1 cellular context compared by ENCODE assay signal in the genomic region with DNA sequence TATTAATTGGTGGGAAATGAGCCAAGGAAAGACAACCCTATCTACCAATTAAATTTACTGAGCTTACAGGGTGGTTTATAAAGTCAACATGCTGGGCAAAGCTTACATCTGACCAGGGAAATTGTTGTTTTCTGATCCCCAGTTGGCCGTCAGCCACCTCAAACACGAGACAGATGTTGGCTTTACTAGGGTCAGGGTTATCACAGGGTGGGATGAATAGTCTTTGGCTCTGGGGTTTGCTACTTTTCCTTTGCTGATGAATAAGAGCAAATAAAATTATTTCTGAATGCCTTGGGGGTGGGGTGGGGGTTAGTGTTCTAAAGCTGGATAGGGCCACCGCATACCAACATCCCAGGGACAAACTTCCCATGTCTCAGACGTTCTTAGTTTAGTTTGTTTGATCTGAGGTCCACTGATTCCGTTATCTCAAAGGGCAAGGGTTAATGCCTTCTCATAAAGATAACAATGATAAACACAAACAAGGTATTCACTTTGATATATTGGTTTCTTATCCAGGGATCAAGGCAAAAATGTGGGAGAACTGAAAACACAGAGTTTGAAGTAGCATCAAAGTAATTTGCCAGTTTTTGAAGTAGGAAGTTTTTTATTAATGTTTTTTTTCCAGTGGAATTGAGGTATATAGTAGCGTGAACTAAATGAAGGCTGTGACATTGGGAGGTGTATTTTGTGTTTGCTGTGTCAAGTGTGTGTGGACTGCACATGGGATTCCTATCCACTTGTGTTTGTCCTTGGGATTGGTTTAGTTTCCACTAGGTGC.
TF ChIP-seq lines count a peak whose summit lies in the region.

No MANE protein-coding gene starts in this region.

TF ChIP-seq in HEK293, 187 proteins besides CTCF, POLR2A, EP300 and RAD21 (continued from another document and continues in another):
- TF ChIP-seq, protein P1, sequence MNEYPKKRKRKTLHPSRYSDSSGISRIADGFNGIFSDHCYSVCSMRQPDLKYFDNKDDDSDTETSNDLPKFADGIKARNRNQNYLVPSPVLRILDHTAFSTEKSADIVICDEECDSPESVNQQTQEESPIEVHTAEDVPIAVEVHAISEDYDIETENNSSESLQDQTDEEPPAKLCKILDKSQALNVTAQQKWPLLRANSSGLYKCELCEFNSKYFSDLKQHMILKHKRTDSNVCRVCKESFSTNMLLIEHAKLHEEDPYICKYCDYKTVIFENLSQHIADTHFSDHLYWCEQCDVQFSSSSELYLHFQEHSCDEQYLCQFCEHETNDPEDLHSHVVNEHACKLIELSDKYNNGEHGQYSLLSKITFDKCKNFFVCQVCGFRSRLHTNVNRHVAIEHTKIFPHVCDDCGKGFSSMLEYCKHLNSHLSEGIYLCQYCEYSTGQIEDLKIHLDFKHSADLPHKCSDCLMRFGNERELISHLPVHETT (tag by site-specific recombination; IDR thresholded peaks at IDR 0.05): no peak
- TF ChIP-seq ZNF416 (tag by site-specific recombination; IDR thresholded peaks at IDR 0.05) (no peak), ZSCAN23 (tag by site-specific recombination; IDR thresholded peaks at IDR 0.05) (no peak), ZNF114 (tag by site-specific recombination; IDR thresholded peaks at IDR 0.05) (no peak), ATF2 (tag by site-specific recombination; IDR thresholded peaks at IDR 0.05; ENCODE audit: low read depth) (peak; percentile 32; the same call in 1 of the 2 replicates), ZBTB21 (tag by site-specific recombination; IDR thresholded peaks at IDR 0.05) (no peak), ZNF621 (tag by site-specific recombination; IDR thresholded peaks at IDR 0.05) (no peak), ZNF391 (tag by site-specific recombination; IDR thresholded peaks at IDR 0.05; ENCODE audit: borderline replicate concordance, low read depth) (no peak), GLIS2 (tag by site-specific recombination; IDR thresholded peaks at IDR 0.05) (peak; percentile 38), ZNF350 (tag by site-specific recombination; IDR thresholded peaks at IDR 0.05) (no peak), ZNF37A (tag by site-specific recombination; IDR thresholded peaks at IDR 0.05) (peak; percentile 54; the same call in 1 of the 2 replicates), ZNF830 (tag by site-specific recombination; IDR thresholded peaks at IDR 0.05; ENCODE audit: low read depth) (no peak), ZNF239 (tag by site-specific recombination; IDR thresholded peaks at IDR 0.05) (no peak), TRIM28 (IDR thresholded peaks at IDR 0.05; ENCODE audit: borderline replicate concordance, low read length) (peak; percentile 73; the same call in 1 of the 2 replicates), ZNF248 (tag by site-specific recombination; IDR thresholded peaks at IDR 0.05) (no peak), ZNF585B (tag by site-specific recombination; IDR thresholded peaks at IDR 0.05) (no peak), KLF8 (tag by site-specific recombination; IDR thresholded peaks at IDR 0.05) (no peak), ZBTB8A (tag by site-specific recombination; IDR thresholded peaks at IDR 0.05) (peak; percentile 39; the same call in 1 of the 2 replicates), ZNF747 (tag by site-specific recombination; IDR thresholded peaks at IDR 0.05) (no peak), ZNF510 (tag by site-specific recombination; IDR thresholded peaks at IDR 0.05; ENCODE audit: insufficient replicate concordance) (no peak), ZSCAN30 (tag by site-specific recombination; IDR thresholded peaks at IDR 0.05) (peak; percentile 27; the same call in 1 of the 2 replicates), ZNF529 (tag by site-specific recombination; IDR thresholded peaks at IDR 0.05; ENCODE audit: insufficient replicate concordance) (peak; percentile 38), BCL11A (tag by site-specific recombination; IDR thresholded peaks at IDR 0.05; ENCODE audit: low read depth) (no peak; the same call in 1 of the 2 replicates), ZNF324 (tag by site-specific recombination; IDR thresholded peaks at IDR 0.05) (no peak), ZNF18 (tag by site-specific recombination; IDR thresholded peaks at IDR 0.05) (peak; percentile 76), ZNF19 (tag by site-specific recombination; IDR thresholded peaks at IDR 0.05; ENCODE audit: low read depth) (no peak), SALL2 (tag by site-specific recombination; IDR thresholded peaks at IDR 0.05; ENCODE audit: borderline replicate concordance) (no peak), ZIC2 (tag by site-specific recombination; IDR thresholded peaks at IDR 0.05) (peak; percentile 69; the same call in 1 of the 2 replicates), ZXDB (tag by site-specific recombination; IDR thresholded peaks at IDR 0.05) (peak; percentile 95), BCL11B (tag by site-specific recombination; IDR thresholded peaks at IDR 0.05; ENCODE audit: low read depth) (no peak), ZNF433 (tag by site-specific recombination; IDR thresholded peaks at IDR 0.05; ENCODE audit: low read depth) (no peak), KLF16 (tag by site-specific recombination; IDR thresholded peaks at IDR 0.05) (no peak; the same call in 1 of the 2 replicates), ZNF202 (tag by site-specific recombination; IDR thresholded peaks at IDR 0.05; ENCODE audit: borderline replicate concordance) (no peak), ZNF23 (tag by site-specific recombination; IDR thresholded peaks at IDR 0.05; ENCODE audit: borderline replicate concordance) (no peak), ZNF629 (tag by site-specific recombination; IDR thresholded peaks at IDR 0.05) (peak; percentile 75), ZNF549 (tag by site-specific recombination; IDR thresholded peaks at IDR 0.05) (no peak)
- TF ChIP-seq, protein P2, sequence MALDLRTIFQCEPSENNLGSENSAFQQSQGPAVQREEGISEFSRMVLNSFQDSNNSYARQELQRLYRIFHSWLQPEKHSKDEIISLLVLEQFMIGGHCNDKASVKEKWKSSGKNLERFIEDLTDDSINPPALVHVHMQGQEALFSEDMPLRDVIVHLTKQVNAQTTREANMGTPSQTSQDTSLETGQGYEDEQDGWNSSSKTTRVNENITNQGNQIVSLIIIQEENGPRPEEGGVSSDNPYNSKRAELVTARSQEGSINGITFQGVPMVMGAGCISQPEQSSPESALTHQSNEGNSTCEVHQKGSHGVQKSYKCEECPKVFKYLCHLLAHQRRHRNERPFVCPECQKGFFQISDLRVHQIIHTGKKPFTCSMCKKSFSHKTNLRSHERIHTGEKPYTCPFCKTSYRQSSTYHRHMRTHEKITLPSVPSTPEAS (tag by site-specific recombination; IDR thresholded peaks at IDR 0.05): no peak
- TF ChIP-seq, protein P3, sequence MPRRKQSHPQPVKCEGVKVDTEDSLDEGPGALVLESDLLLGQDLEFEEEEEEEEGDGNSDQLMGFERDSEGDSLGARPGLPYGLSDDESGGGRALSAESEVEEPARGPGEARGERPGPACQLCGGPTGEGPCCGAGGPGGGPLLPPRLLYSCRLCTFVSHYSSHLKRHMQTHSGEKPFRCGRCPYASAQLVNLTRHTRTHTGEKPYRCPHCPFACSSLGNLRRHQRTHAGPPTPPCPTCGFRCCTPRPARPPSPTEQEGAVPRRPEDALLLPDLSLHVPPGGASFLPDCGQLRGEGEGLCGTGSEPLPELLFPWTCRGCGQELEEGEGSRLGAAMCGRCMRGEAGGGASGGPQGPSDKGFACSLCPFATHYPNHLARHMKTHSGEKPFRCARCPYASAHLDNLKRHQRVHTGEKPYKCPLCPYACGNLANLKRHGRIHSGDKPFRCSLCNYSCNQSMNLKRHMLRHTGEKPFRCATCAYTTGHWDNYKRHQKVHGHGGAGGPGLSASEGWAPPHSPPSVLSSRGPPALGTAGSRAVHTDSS (tag by site-specific recombination; IDR thresholded peaks at IDR 0.05): peak; percentile 16; the same call in 1 of the 2 replicates
- TF ChIP-seq, protein P4, sequence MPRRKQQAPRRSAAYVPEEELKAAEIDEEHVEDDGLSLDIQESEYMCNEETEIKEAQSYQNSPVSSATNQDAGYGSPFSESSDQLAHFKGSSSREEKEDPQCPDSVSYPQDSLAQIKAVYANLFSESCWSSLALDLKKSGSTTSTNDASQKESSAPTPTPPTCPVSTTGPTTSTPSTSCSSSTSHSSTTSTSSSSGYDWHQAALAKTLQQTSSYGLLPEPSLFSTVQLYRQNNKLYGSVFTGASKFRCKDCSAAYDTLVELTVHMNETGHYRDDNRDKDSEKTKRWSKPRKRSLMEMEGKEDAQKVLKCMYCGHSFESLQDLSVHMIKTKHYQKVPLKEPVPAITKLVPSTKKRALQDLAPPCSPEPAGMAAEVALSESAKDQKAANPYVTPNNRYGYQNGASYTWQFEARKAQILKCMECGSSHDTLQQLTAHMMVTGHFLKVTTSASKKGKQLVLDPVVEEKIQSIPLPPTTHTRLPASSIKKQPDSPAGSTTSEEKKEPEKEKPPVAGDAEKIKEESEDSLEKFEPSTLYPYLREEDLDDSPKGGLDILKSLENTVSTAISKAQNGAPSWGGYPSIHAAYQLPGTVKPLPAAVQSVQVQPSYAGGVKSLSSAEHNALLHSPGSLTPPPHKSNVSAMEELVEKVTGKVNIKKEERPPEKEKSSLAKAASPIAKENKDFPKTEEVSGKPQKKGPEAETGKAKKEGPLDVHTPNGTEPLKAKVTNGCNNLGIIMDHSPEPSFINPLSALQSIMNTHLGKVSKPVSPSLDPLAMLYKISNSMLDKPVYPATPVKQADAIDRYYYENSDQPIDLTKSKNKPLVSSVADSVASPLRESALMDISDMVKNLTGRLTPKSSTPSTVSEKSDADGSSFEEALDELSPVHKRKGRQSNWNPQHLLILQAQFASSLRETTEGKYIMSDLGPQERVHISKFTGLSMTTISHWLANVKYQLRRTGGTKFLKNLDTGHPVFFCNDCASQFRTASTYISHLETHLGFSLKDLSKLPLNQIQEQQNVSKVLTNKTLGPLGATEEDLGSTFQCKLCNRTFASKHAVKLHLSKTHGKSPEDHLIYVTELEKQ (tag by site-specific recombination; IDR thresholded peaks at IDR 0.05; ENCODE audit: borderline replicate concordance): peak; percentile 33; the same call in 1 of the 2 replicates
- TF ChIP-seq, protein P5, sequence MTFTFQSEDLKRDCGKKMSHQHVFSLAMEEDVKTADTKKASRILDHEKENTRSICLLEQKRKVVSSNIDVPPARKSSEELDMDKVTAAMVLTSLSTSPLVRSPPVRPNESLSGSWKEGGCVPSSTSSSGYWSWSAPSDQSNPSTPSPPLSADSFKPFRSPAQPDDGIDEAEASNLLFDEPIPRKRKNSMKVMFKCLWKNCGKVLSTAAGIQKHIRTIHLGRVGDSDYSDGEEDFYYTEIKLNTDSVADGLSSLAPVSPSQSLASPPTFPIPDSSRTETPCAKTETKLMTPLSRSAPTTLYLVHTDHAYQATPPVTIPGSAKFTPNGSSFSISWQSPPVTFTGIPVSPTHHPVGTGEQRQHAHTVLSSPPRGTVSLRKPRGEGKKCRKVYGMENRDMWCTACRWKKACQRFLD (tag by site-specific recombination; IDR thresholded peaks at IDR 0.05): no peak
- TF ChIP-seq, protein P6, sequence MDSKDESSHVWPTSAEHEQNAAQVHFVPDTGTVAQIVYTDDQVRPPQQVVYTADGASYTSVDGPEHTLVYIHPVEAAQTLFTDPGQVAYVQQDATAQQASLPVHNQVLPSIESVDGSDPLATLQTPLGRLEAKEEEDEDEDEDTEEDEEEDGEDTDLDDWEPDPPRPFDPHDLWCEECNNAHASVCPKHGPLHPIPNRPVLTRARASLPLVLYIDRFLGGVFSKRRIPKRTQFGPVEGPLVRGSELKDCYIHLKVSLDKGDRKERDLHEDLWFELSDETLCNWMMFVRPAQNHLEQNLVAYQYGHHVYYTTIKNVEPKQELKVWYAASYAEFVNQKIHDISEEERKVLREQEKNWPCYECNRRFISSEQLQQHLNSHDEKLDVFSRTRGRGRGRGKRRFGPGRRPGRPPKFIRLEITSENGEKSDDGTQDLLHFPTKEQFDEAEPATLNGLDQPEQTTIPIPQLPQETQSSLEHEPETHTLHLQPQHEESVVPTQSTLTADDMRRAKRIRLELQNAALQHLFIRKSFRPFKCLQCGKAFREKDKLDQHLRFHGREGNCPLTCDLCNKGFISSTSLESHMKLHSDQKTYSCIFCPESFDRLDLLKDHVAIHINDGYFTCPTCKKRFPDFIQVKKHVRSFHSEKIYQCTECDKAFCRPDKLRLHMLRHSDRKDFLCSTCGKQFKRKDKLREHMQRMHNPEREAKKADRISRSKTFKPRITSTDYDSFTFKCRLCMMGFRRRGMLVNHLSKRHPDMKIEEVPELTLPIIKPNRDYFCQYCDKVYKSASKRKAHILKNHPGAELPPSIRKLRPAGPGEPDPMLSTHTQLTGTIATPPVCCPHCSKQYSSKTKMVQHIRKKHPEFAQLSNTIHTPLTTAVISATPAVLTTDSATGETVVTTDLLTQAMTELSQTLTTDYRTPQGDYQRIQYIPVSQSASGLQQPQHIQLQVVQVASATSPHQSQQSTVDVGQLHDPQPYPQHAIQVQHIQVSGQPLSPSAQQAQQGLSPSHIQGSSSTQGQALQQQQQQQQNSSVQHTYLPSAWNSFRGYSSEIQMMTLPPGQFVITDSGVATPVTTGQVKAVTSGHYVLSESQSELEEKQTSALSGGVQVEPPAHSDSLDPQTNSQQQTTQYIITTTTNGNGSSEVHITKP (tag by site-specific recombination; IDR thresholded peaks at IDR 0.05): peak; percentile 11; the same call in 1 of the 2 replicates
- TF ChIP-seq, protein P7, sequence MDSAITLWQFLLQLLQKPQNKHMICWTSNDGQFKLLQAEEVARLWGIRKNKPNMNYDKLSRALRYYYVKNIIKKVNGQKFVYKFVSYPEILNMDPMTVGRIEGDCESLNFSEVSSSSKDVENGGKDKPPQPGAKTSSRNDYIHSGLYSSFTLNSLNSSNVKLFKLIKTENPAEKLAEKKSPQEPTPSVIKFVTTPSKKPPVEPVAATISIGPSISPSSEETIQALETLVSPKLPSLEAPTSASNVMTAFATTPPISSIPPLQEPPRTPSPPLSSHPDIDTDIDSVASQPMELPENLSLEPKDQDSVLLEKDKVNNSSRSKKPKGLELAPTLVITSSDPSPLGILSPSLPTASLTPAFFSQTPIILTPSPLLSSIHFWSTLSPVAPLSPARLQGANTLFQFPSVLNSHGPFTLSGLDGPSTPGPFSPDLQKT (IDR thresholded peaks at IDR 0.05; ENCODE audit: borderline replicate concordance, low read depth, low read length): no peak
